Comparison of ENCODE assay signal across 8 cellular contexts in the genomic region with DNA sequence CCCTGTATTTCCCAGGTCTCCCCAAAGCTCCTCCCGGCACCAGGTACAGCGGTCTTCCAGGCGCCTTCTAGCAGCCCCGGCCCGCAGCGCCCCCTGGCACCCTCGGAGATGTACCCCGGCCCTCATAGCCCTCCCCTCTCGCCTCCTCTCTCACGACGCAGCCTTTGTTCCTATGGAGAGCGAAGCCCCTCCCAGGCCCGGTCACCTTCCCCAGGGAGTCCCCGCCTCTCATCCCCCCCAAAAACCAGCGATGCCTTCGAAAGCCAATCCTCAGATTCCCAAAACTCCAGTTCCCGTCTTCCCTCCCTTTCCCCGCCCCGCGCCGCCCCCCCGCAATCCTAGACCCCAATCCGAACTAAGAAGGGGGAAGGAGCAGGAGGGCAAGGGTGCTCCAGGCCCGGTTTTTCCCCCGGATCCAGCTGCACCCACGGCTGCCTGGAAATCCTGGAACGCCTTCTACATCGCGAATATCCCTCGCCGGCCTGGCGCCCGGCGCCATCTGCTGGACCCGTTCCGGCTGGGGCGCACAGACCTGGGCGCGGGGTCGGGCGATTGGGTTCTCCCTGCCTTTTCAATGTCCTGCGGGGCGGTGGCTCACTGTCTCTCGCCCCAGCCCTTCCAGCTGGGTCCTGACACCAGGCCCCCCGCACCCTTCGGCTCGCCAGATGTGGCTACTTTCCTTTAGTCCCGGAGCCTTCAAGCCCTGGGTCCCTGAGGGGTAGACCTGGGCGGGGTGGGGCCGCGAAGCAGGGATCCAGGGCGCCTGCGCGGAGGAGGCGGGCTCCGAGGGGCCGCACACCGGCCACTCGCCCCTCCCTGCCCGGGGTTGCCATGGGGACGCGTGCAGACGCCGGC. TPM values are rescaled to one million over a fixed set of nuclear protein-coding genes. Genes with fewer than 3 reads are reported as not detected.
A peak's percentile ranks its signal among the peaks of the same experiment; 100 is the strongest.
DNase-seq lines count a peak whose midpoint lies in the region; ATAC-seq and TF ChIP-seq lines count a peak whose summit lies in the region.

A gene with protein sequence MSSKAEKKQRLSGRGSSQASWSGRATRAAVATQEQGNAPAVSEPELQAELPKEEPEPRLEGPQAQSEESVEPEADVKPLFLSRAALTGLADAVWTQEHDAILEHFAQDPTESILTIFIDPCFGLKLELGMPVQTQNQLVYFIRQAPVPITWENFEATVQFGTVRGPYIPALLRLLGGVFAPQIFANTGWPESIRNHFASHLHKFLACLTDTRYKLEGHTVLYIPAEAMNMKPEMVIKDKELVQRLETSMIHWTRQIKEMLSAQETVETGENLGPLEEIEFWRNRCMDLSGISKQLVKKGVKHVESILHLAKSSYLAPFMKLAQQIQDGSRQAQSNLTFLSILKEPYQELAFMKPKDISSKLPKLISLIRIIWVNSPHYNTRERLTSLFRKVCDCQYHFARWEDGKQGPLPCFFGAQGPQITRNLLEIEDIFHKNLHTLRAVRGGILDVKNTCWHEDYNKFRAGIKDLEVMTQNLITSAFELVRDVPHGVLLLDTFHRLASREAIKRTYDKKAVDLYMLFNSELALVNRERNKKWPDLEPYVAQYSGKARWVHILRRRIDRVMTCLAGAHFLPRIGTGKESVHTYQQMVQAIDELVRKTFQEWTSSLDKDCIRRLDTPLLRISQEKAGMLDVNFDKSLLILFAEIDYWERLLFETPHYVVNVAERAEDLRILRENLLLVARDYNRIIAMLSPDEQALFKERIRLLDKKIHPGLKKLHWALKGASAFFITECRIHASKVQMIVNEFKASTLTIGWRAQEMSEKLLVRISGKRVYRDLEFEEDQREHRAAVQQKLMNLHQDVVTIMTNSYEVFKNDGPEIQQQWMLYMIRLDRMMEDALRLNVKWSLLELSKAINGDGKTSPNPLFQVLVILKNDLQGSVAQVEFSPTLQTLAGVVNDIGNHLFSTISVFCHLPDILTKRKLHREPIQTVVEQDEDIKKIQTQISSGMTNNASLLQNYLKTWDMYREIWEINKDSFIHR (N-terminal part only) (plus strand): TSS at position 844 of the 855 bp plus-strand sequence. CDS start 1,991 bp downstream, outside the sequence.

- TF ChIP-seq POLR2A in thyroid gland (IDR thresholded peaks at IDR 0.05): peak in 1 of 2 donors; percentile 15

- H3K36me3 Mint-ChIP-seq in CD4-positive, alpha-beta T cell (ENCODE audit: low read depth): no peaks in the 10 kb centered on the region
- H3K36me3 Mint-ChIP-seq in HFFc6 (ENCODE audit: low read depth) (no peaks in the 10 kb centered on the region), nephron (ENCODE audit: low read depth) (no peaks in the 10 kb centered on the region)
- no peaks in the 10 kb centered on the region for H3K36me3 Mint-ChIP-seq in activated naive CD4-positive, alpha-beta T cell treated with anti-CD3 and anti-CD28 coated beads for 36 hours (ENCODE audit: low read depth)

- H3K9me3 ChIP-seq in CD4-positive, alpha-beta T cell (ENCODE audit: control insufficient read depth, low read length): no peaks in the 10 kb centered on the region
- no peaks in the 10 kb centered on the region for H3K9me3 ChIP-seq in thyroid gland

- peak; percentile 31 for ATAC-seq in CD4-positive, alpha-beta T cell (ENCODE audit: poor library complexity)
- no peak for ATAC-seq in GM21723 (IDR thresholded peaks at IDR 0.05; ENCODE audit: unreplicated experiment)

- peak within 1 kb of the TSS; percentile 67 for H3K4me3 Mint-ChIP-seq in CD4-positive, alpha-beta T cell
- peak within 1 kb of the TSS; percentile 89 for H3K4me3 Mint-ChIP-seq in HFFc6
- H3K4me3 Mint-ChIP-seq in activated naive CD4-positive, alpha-beta T cell treated with anti-CD3 and anti-CD28 coated beads for 36 hours: peak within 1 kb of the TSS; percentile 73
- H3K4me3 Mint-ChIP-seq in nephron: peak within 1 kb of the TSS; percentile 89 to 94 (median 92)

- peaks cover 28% of the 10 kb centered on the region for H3K4me1 Mint-ChIP-seq in CD4-positive, alpha-beta T cell (ENCODE audit: low read depth)
- peaks cover 7% of the 10 kb centered on the region for H3K4me1 Mint-ChIP-seq in HFFc6 (ENCODE audit: low read depth)
- peaks cover 5% of the 10 kb centered on the region for H3K4me1 Mint-ChIP-seq in activated naive CD4-positive, alpha-beta T cell treated with anti-CD3 and anti-CD28 coated beads for 36 hours (ENCODE audit: low read depth)
- peaks cover 35% of the 10 kb centered on the region for H3K4me1 Mint-ChIP-seq in nephron

- H3K27ac ChIP-seq in CD4-positive, alpha-beta T cell (ENCODE audit: low read depth, low read length): no peak within 1 kb of the TSS
- H3K27ac ChIP-seq in thyroid gland: peak within 1 kb of the TSS in 1 of 3 donors; percentile 18

- peaks cover 85% of the 10 kb centered on the region for H3K27me3 Mint-ChIP-seq in CD4-positive, alpha-beta T cell
- H3K27me3 Mint-ChIP-seq in HFFc6 (ENCODE audit: insufficient read depth) (peaks cover 42% of the 10 kb centered on the region), nephron (ENCODE audit: low read depth) (peaks cover 63% of the 10 kb centered on the region)
- H3K27me3 Mint-ChIP-seq in activated naive CD4-positive, alpha-beta T cell treated with anti-CD3 and anti-CD28 coated beads for 36 hours (ENCODE audit: low read depth): peaks cover 61% of the 10 kb centered on the region

- CTCF ChIA-PET in CD4-positive, alpha-beta T cell (lab: Charles Lee): interaction anchor here (1.8 kb wide), 1 partner anchor 30 kb away, joined by 7 read pairs; a partner anchor contains a TSS
- CTCF ChIA-PET in activated naive CD4-positive, alpha-beta T cell treated with anti-CD3 and anti-CD28 coated beads for 36 hours (lab: Charles Lee): interaction anchor here (1.1 to 1.4 kb wide), 3 partner anchors 11 to 85 kb away, joined by 3 to 4 read pairs (median 3); no protein-coding TSS in a partner anchor

- no peaks in the 10 kb centered on the region for H3K36me3 ChIP-seq in thyroid gland

- DNase-seq in CD4-positive, alpha-beta T cell: no peak
- DNase-seq in HFFc6 (peak; percentile 77), NCI-H748 treated with DMSO at 0.1 percent for 48 hours (lab: John Stamatoyannopoulos, UW) (peak; percentile 78), foreskin melanocyte (peak; percentile 87), thyroid gland (peak; percentile 82 to 87)
- peak; percentile 55 for DNase-seq in activated naive CD4-positive, alpha-beta T cell treated with anti-CD3 and anti-CD28 coated beads for 36 hours

- TF ChIP-seq CTCF in CD4-positive, alpha-beta T cell (IDR thresholded peaks at IDR 0.05): peak; percentile 14
- TF ChIP-seq CTCF in HFFc6 (IDR thresholded peaks at IDR 0.05): peak; percentile 75
- peak; percentile 27 to 34 (median 34) for TF ChIP-seq CTCF in nephron (IDR thresholded peaks at IDR 0.05; ENCODE audit: unreplicated experiment in 3 of 3)
- peak in 3 of 6 experiments; percentile 25 to 47 (median 41) for TF ChIP-seq CTCF in thyroid gland (IDR thresholded peaks at IDR 0.05)

- 2% methylated on average over 42 to 54 of the region's 64 CpGs for WGBS in thyroid gland, 2 donors

- intact Hi-C loops in CD4-positive, alpha-beta T cell (cut with DNase I, micrococcal nuclease): no loop called here
- intact Hi-C loops in activated naive CD4-positive, alpha-beta T cell treated with anti-CD3 and anti-CD28 coated beads for 36 hours (cut with micrococcal nuclease): loop anchor here (1.0 to 5.0 kb wide), 2 partner anchors 65 to 85 kb away; a partner anchor contains a TSS
- intact Hi-C loops in thyroid gland (cut with DNase I): no loop called here

- H3K4me3 ChIP-seq in thyroid gland (replicated peaks in 1 of 3): peak within 1 kb of the TSS in 2 of 3 donors; percentile 7 to 49

- H3K9me3 Mint-ChIP-seq in CD4-positive, alpha-beta T cell: no peaks in the 10 kb centered on the region
- H3K9me3 Mint-ChIP-seq in HFFc6 (no peaks in the 10 kb centered on the region), nephron (no peaks in the 10 kb centered on the region)
- no peaks in the 10 kb centered on the region for H3K9me3 Mint-ChIP-seq in activated naive CD4-positive, alpha-beta T cell treated with anti-CD3 and anti-CD28 coated beads for 36 hours

- peaks cover 16% of the 10 kb centered on the region in 2 donors for H3K4me1 ChIP-seq in thyroid gland

- H3K27ac Mint-ChIP-seq in CD4-positive, alpha-beta T cell: no peak within 1 kb of the TSS
- peak within 1 kb of the TSS; percentile 44; the same call in 1 of the 2 replicates for H3K27ac Mint-ChIP-seq in HFFc6
- no peak within 1 kb of the TSS for H3K27ac Mint-ChIP-seq in activated naive CD4-positive, alpha-beta T cell treated with anti-CD3 and anti-CD28 coated beads for 36 hours
- H3K27ac Mint-ChIP-seq in nephron: peak within 1 kb of the TSS; percentile 56 to 87 (median 84)

- POLR2A ChIA-PET in CD4-positive, alpha-beta T cell (lab: Charles Lee): no interaction called here

- H3K27me3 ChIP-seq in CD4-positive, alpha-beta T cell (ENCODE audit: control insufficient read depth, insufficient read depth, low read length): peaks cover 72% of the 10 kb centered on the region
- no peaks in the 10 kb centered on the region for H3K27me3 ChIP-seq in thyroid gland

RNA-seq across cellular contexts. Expression of the gene that starts here (rescaled TPM):
- not detected for total RNA-seq in CD4-positive, alpha-beta T cell
- not detected for total RNA-seq in HFFc6 (2021; fragmentation: NEBNext Ultra II Directional; extraction: Animal tissue kit (Norgen Biotek cat#: 25700))
- not detected for total RNA-seq in activated naive CD4-positive, alpha-beta T cell treated with anti-CD3 and anti-CD28 coated beads for 36 hours
- under 1 TPM in 3 of 4 donors, not detected in 1; under 0.01 to 0.22 (median 0.20) TPM for total RNA-seq in thyroid gland

Comparison
In these comparisons a context has a peak if more than half of its experiments do, and no peak if none do; other contexts are left out.
1. Peak in ATAC-seq in CD4-positive, alpha-beta T cell; RNA of the gene not detected or under 1 TPM.
2. Peak in DNase-seq in HFFc6; RNA of the gene not detected or under 1 TPM.
3. Peak in DNase-seq in activated naive CD4-positive, alpha-beta T cell treated with anti-CD3 and anti-CD28 coated beads for 36 hours; RNA of the gene not detected or under 1 TPM.
4. Peak in DNase-seq and H3K4me3 ChIP-seq in thyroid gland; RNA of the gene not detected or under 1 TPM.
5. DNase-seq: peak in NCI-H748 treated with DMSO at 0.1 percent for 48 hours (single experiment) and foreskin melanocyte (single experiment); none in CD4-positive, alpha-beta T cell (0 of 10).
6. H3K27ac Mint-ChIP-seq: peak in HFFc6 (single experiment) and nephron (3 of 3); none in CD4-positive, alpha-beta T cell (single experiment) and activated naive CD4-positive, alpha-beta T cell treated with anti-CD3 and anti-CD28 coated beads for 36 hours (single experiment).
7. Peak in every context shown above with its lines, with median percentiles within 50 percentile points of each other: H3K4me3 Mint-ChIP-seq.